In genomic region chr9:14597171-14597799, GRCh38 we compare ENCODE assay signal across 26 cellular contexts.
"Had no signal": no experiment of that assay in that cellular context is flagged by ENCODE, and none has a peak within 500 bp of the region (broad histone marks: within the 10 kb centered on the region; RNA-seq: fewer than 3 reads in every experiment).

No MANE protein-coding gene starts in this region.

- H3K36me3 ChIP-seq: uterus had no signal

- H3K9ac ChIP-seq: parathyroid adenoma had no signal

- H3K9me3 ChIP-seq: gastrocnemius medialis, testis, uterus had no signal

- H3K4me1 ChIP-seq: gastrocnemius medialis, heart left ventricle, left lung, parathyroid adenoma, right atrium auricular region, sigmoid colon, testis, tibial artery, uterus had no signal

- H3K27me3 Mint-ChIP-seq: effector memory CD8-positive, alpha-beta T cell; naive thymus-derived CD8-positive, alpha-beta T cell; progenitor cell of endocrine pancreas; type B pancreatic cell had no signal

- H3K4me1 Mint-ChIP-seq: naive thymus-derived CD8-positive, alpha-beta T cell; neural crest cell had no signal

- H3K4me3 Mint-ChIP-seq: effector memory CD8-positive, alpha-beta T cell; neural crest cell; type B pancreatic cell had no signal

- ATAC-seq: effector memory CD8-positive, alpha-beta T cell; gastrocnemius medialis; left cardiac atrium; left lung; naive thymus-derived CD8-positive, alpha-beta T cell had no signal

- H3K27ac Mint-ChIP-seq: effector memory CD8-positive, alpha-beta T cell; naive thymus-derived CD8-positive, alpha-beta T cell; type B pancreatic cell had no signal

- H3K4me3 ChIP-seq: gastrocnemius medialis, heart left ventricle, hepatocyte, left lung, right atrium auricular region, sigmoid colon, testis, tibial artery, uterus had no signal

- H3K27me3 ChIP-seq: gastrocnemius medialis, heart left ventricle, hepatocyte, left lung, right atrium auricular region, sigmoid colon, testis, tibial artery, uterus had no signal

- H3K27ac ChIP-seq: gastrocnemius medialis, heart left ventricle, hepatocyte, left lung, parathyroid adenoma, right atrium auricular region, sigmoid colon, testis, tibial artery, uterus had no signal

- DNase-seq: caudate nucleus; cerebellar nuclear complex; cortex of kidney; effector memory CD8-positive, alpha-beta T cell; foreskin fibroblast; gastrocnemius medialis; heart left ventricle; left cardiac atrium; mammary epithelial cell; mesendoderm; midbrain; naive thymus-derived CD8-positive, alpha-beta T cell; sigmoid colon; stimulated activated CD4-positive, alpha-beta T cell treated with anti-CD3 and anti-CD28 coated beads, Interleukin-4, amount 100 ng/mL, for 4 hours; stimulated activated naive CD4-positive, alpha-beta T cell; substantia nigra; testis; tibial artery; uterus had no signal
